In genomic region chr2:98828369-98828744, GRCh38 we compare ENCODE assay signal across 27 cellular contexts.
A peak's percentile ranks its signal among the peaks of the same experiment; 100 is the strongest.
DNase-seq lines count a peak whose midpoint lies in the region; ATAC-seq and TF ChIP-seq lines count a peak whose summit lies in the region.
"Had no signal": no experiment of that assay in that cellular context is flagged by ENCODE, and none has a peak within 500 bp of the region (broad histone marks: within the 10 kb centered on the region; RNA-seq: fewer than 3 reads in every experiment).

No MANE protein-coding gene starts in this region.

- no peaks in the 10 kb centered on the region for H3K9me3 ChIP-seq in breast epithelium
- no peaks in the 10 kb centered on the region for H3K9me3 ChIP-seq in neutrophil
- H3K9me3 ChIP-seq: gastroesophageal sphincter, right atrium auricular region, thyroid gland had no signal

- H3K4me3 ChIP-seq in breast epithelium (no peak overlapping the region), HL-60 (replicated peaks; ENCODE audit: insufficient read depth, low read length) (no peak overlapping the region), neutrophil (ENCODE audit: low read depth in 1 of 2, low read length in 1 of 2) (peak overlapping the region in 1 of 2 experiments; percentile 32)
- H3K4me3 ChIP-seq: coronary artery, gastroesophageal sphincter, right atrium auricular region, thyroid gland had no signal

- intact Hi-C loops in breast epithelium (cut with DNase I; ENCODE audit: low total_unique reads) (no loop called here), MCF 10A (cut with micrococcal nuclease) (no loop called here)

- no peak overlapping the region for H3K27ac Mint-ChIP-seq in MCF 10A (ENCODE audit: low read depth, unreplicated experiment)
- no peak overlapping the region for H3K27ac Mint-ChIP-seq in activated CD8-positive, alpha-beta T cell treated with anti-CD3 and anti-CD28 coated beads, Interleukin-2, amount 10 ng/mL, durations not matched to agents 7 days and 5 days
- H3K27ac Mint-ChIP-seq: mesothelial cell of epicardium; nephron; stimulated activated naive CD8-positive, alpha-beta T cell treated with anti-CD3 and anti-CD28 coated beads, Interleukin-15, Interleukin-2, amounts not matched to agents 100 ng/mL and 50 ng/mL, for 24 hours had no signal

- no peaks in the 10 kb centered on the region for H3K27me3 Mint-ChIP-seq in MCF 10A (ENCODE audit: insufficient read depth, unreplicated experiment)
- peaks cover 1% of the 10 kb centered on the region for H3K27me3 Mint-ChIP-seq in activated CD8-positive, alpha-beta T cell treated with anti-CD3 and anti-CD28 coated beads, Interleukin-2, amount 10 ng/mL, durations not matched to agents 7 days and 5 days (ENCODE audit: low read depth)

- POLR2A ChIA-PET in MCF 10A (lab: Yijun Ruan, JAX) = no interaction called here
- POLR2A ChIA-PET in activated CD8-positive, alpha-beta T cell treated with anti-CD3 and anti-CD28 coated beads, Interleukin-2, amount 10 ng/mL, durations not matched to agents 7 days and 5 days (lab: Charles Lee) = interaction anchor here (1.4 kb wide), 1 partner anchor 57 kb away, joined by 9 read pairs; no protein-coding TSS in a partner anchor

- CTCF ChIA-PET in MCF 10A (lab: Yijun Ruan, JAX) = no interaction called here
- CTCF ChIA-PET in activated CD8-positive, alpha-beta T cell treated with anti-CD3 and anti-CD28 coated beads, Interleukin-2, amount 10 ng/mL, durations not matched to agents 7 days and 5 days (lab: Charles Lee) = interaction anchor here (1.2 to 7.2 kb wide), 5 partner anchors 9 to 179 kb away, joined by 3 to 49 read pairs (median 6); no protein-coding TSS in a partner anchor

- H3K4me1 ChIP-seq in breast epithelium (no peaks in the 10 kb centered on the region), neutrophil (ENCODE audit: control insufficient read depth in 1 of 2, insufficient read depth in 1 of 2, low read depth in 1 of 2, low read length in 1 of 2) (peaks cover 66 to 68% of the 10 kb centered on the region in 2 experiments)
- H3K4me1 ChIP-seq: thyroid gland had no signal

- no peaks in the 10 kb centered on the region for H3K9me3 Mint-ChIP-seq in MCF 10A (ENCODE audit: unreplicated experiment)
- H3K9me3 Mint-ChIP-seq in activated CD8-positive, alpha-beta T cell treated with anti-CD3 and anti-CD28 coated beads, Interleukin-2, amount 10 ng/mL, durations not matched to agents 7 days and 5 days (ENCODE audit: insufficient read depth) = no peaks in the 10 kb centered on the region
- H3K9me3 Mint-ChIP-seq: mesothelial cell of epicardium; stimulated activated naive CD8-positive, alpha-beta T cell treated with anti-CD3 and anti-CD28 coated beads, Interleukin-15, Interleukin-2, amounts not matched to agents 100 ng/mL and 50 ng/mL, for 24 hours had no signal

- BruUV-seq in MCF 10A (replicated peaks; lab: Mats Ljungman, UMichigan) = no TSS peak

- H3K4me3 Mint-ChIP-seq in MCF 10A (ENCODE audit: unreplicated experiment) = no peak overlapping the region
- peak overlapping the region; percentile 30 for H3K4me3 Mint-ChIP-seq in activated CD8-positive, alpha-beta T cell treated with anti-CD3 and anti-CD28 coated beads, Interleukin-2, amount 10 ng/mL, durations not matched to agents 7 days and 5 days
- H3K4me3 Mint-ChIP-seq: mesothelial cell of epicardium; nephron; stimulated activated naive CD8-positive, alpha-beta T cell treated with anti-CD3 and anti-CD28 coated beads, Interleukin-15, Interleukin-2, amounts not matched to agents 100 ng/mL and 50 ng/mL, for 24 hours had no signal

- H3K27ac ChIP-seq in breast epithelium (peak overlapping the region; percentile 10 to 71), HL-60 (replicated peaks) (peak overlapping the region; percentile 69), neutrophil (peak overlapping the region; percentile 81)
- H3K27ac ChIP-seq: coronary artery, gastroesophageal sphincter, parathyroid adenoma, right atrium auricular region, thyroid gland had no signal

- TF ChIP-seq CTCF in breast epithelium (IDR thresholded peaks at IDR 0.05) = no peak
- no peak for TF ChIP-seq CTCF in MCF 10A (IDR thresholded peaks at IDR 0.05; ENCODE audit: unreplicated experiment)
- TF ChIP-seq CTCF in HL-60 (IDR thresholded peaks at IDR 0.05; ENCODE audit: insufficient read depth, low read length) = no peak
- no peak for TF ChIP-seq CTCF in neutrophil (IDR thresholded peaks at IDR 0.05)

- TF ChIP-seq POLR2A in breast epithelium (IDR thresholded peaks at IDR 0.05) = no peak

- H3K36me3 Mint-ChIP-seq in MCF 10A (ENCODE audit: insufficient read depth, unreplicated experiment) = peaks cover 36% of the 10 kb centered on the region
- no peaks in the 10 kb centered on the region for H3K36me3 Mint-ChIP-seq in activated CD8-positive, alpha-beta T cell treated with anti-CD3 and anti-CD28 coated beads, Interleukin-2, amount 10 ng/mL, durations not matched to agents 7 days and 5 days (ENCODE audit: low read depth)
- H3K36me3 Mint-ChIP-seq: mesothelial cell of epicardium had no signal

- DNase-seq in breast epithelium (ENCODE audit: low spot score in 2 of 2) (no peak), MCF 10A (ENCODE audit: unreplicated experiment) (no peak), HL-60 (ENCODE audit: low read depth in 1 of 2, low spot score in 1 of 2) (no peak), iPS-NIHi11 (ENCODE audit: low spot score) (no peak), NOMO-1 treated with dmso at 0.1 percent for 144 hours (lab: John Stamatoyannopoulos, UW; ENCODE audit: unreplicated experiment) (no peak)
- DNase-seq in activated CD8-positive, alpha-beta T cell treated with anti-CD3 and anti-CD28 coated beads, Interleukin-2, amount 10 ng/mL, durations not matched to agents 7 days and 5 days = no peak
- DNase-seq: activated CD8-positive, alpha-beta memory T cell treated with anti-CD3 and anti-CD28 coated beads, Interleukin-2, amount 50 U/mL, for 48 hours; activated gamma-delta T cell; amniotic stem cell; GDM1; hippocampal formation; left ventricle myocardium superior; NCI-H1105; NCI-H2081; NCI-H446; SHP77 treated with DMSO at 0.1 percent for 48 hours; stimulated activated CD4-positive, alpha-beta T cell treated with anti-CD3 and anti-CD28 coated beads, Interleukin-12 subunit alpha, Interleukin-12 subunit beta, amount 100 ng/mL, for 4 hours; stimulated activated CD4-positive, alpha-beta T cell treated with anti-CD3 and anti-CD28 coated beads, Interleukin-4, amount 100 ng/mL, for 4 hours; thyroid gland had no signal

- H3K27me3 ChIP-seq in breast epithelium (no peaks in the 10 kb centered on the region), HL-60 (ENCODE audit: insufficient read depth, poor library complexity, severe bottlenecking) (no peaks in the 10 kb centered on the region), neutrophil (no peaks in the 10 kb centered on the region)
- H3K27me3 ChIP-seq: gastroesophageal sphincter, right atrium auricular region, thyroid gland had no signal

- H3K36me3 ChIP-seq in breast epithelium = no peaks in the 10 kb centered on the region
- H3K36me3 ChIP-seq in neutrophil = no peaks in the 10 kb centered on the region
- H3K36me3 ChIP-seq: gastroesophageal sphincter, right atrium auricular region, thyroid gland had no signal

- no peak for ATAC-seq in activated CD8-positive, alpha-beta T cell treated with anti-CD3 and anti-CD28 coated beads, Interleukin-2, amount 10 ng/mL, durations not matched to agents 7 days and 5 days
- ATAC-seq: gastroesophageal sphincter, left ventricle myocardium superior had no signal

- no peaks in the 10 kb centered on the region for H3K4me1 Mint-ChIP-seq in MCF 10A (ENCODE audit: insufficient read depth, unreplicated experiment)
- peaks cover 64% of the 10 kb centered on the region for H3K4me1 Mint-ChIP-seq in activated CD8-positive, alpha-beta T cell treated with anti-CD3 and anti-CD28 coated beads, Interleukin-2, amount 10 ng/mL, durations not matched to agents 7 days and 5 days (ENCODE audit: low read depth)
